8 cellular contexts compared by ENCODE assay signal in the genomic region with DNA sequence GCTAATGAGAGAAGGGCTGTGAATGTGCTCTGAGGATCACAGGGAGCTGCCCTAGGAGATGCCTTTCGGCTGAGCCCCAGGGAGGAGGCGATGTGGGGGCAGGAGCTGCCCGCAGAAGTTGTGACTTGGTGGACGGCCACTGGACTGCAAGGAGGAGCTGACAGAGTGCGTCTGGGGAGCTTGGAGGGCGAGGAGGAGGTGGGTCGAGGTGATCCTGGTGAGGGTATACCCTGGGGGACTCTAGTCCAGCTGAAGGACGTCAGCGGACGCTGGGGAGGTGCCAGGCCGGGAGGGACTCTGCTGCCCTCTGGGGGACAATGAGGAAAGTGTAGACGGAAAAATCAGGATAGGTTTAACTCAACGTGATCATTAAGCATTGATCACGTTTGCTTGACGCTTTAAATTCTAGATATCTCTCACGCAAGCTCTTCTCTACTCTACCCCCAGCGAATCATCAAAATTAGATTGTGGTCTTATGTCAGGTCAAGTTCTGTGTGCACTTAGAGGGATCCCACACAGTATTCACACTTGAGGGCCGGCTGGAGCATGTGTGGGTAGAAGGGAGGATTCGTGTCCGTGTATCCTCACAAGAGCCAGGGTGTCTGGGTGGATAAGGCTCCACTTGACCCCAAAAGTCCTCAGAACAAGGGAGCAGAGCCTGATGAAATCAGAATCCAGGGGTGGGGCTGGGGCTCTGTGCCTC. TPM values are rescaled to one million over a fixed set of nuclear protein-coding genes. Genes with fewer than 3 reads are reported as not detected.
DNase-seq lines count a peak whose midpoint lies in the region; ATAC-seq and TF ChIP-seq lines count a peak whose summit lies in the region.

No MANE protein-coding gene starts in this region.

- DNase-seq in activated T-cell treated with anti-CD3 and anti-CD28 coated beads for 48 hours (ENCODE audit: low read depth) (peak; percentile 18), activated T-cell treated with anti-CD3 and anti-CD28 coated beads for 4 hours (no peak), NCI-H146 treated with DMSO at 0.1 percent for 48 hours (lab: John Stamatoyannopoulos, UW; ENCODE audit: unreplicated experiment) (peak; percentile 14), astrocyte of the spinal cord (ENCODE audit: low read depth, low spot score) (no peak), osteocyte (ENCODE audit: extremely low spot score, unreplicated experiment) (no peak)
- no peak for DNase-seq in NK-92 treated with Interleukin-12 subunit alpha and Interleukin-12 subunit beta, amount 100 ng/mL, for 24 hours (lab: John Stamatoyannopoulos, UW)

- H3K9me3 Mint-ChIP-seq in osteocyte (ENCODE audit: unreplicated experiment): no peaks in the 10 kb centered on the region

- H3K36me3 Mint-ChIP-seq in osteocyte (ENCODE audit: unreplicated experiment): no peaks in the 10 kb centered on the region

- TF ChIP-seq CTCF in astrocyte of the spinal cord (IDR thresholded peaks at IDR 0.05; ENCODE audit: low read depth, low read length) (peak; percentile 42), osteocyte (IDR thresholded peaks at IDR 0.05) (peak; percentile 42)

- no peaks in the 10 kb centered on the region for H3K4me1 Mint-ChIP-seq in osteocyte (ENCODE audit: unreplicated experiment)

- H3K27me3 Mint-ChIP-seq in osteocyte (ENCODE audit: unreplicated experiment): no peaks in the 10 kb centered on the region

- H3K27ac Mint-ChIP-seq in osteocyte (ENCODE audit: unreplicated experiment): no peak overlapping the region

- ATAC-seq in GM18861 (IDR thresholded peaks at IDR 0.05; ENCODE audit: unreplicated experiment) (no peak), HG02678 (IDR thresholded peaks at IDR 0.05; ENCODE audit: unreplicated experiment) (no peak)

- in situ Hi-C loops in astrocyte of the spinal cord (cut with HindIII; ENCODE audit: low sequenced_read_pairs): no loop called here

- no peak overlapping the region for H3K4me3 Mint-ChIP-seq in osteocyte (ENCODE audit: unreplicated experiment)

- H3K4me3 ChIP-seq in astrocyte of the spinal cord (ENCODE audit: low read depth, low read length): no peak overlapping the region

RNA-seq across cellular contexts. Expression of a gene that starts 3.3 kb away (rescaled TPM):
- not detected in 2 replicates for total RNA-seq in osteocyte

RNA-seq across cellular contexts. Expression of a gene that starts 17.0 kb away (rescaled TPM):
- total RNA-seq in osteocyte: not detected in 2 replicates

Comparison
In these comparisons a context has a peak if more than half of its experiments do, and no peak if none do; other contexts are left out.
1. DNase-seq: peak in activated T-cell treated with anti-CD3 and anti-CD28 coated beads for 48 hours (single experiment) and NCI-H146 treated with DMSO at 0.1 percent for 48 hours (single experiment); none in activated T-cell treated with anti-CD3 and anti-CD28 coated beads for 4 hours (single experiment), astrocyte of the spinal cord (single experiment), osteocyte (single experiment) and NK-92 treated with Interleukin-12 subunit alpha and Interleukin-12 subunit beta, amount 100 ng/mL, for 24 hours (single experiment).